22 cellular contexts compared by ENCODE assay signal in the genomic region with DNA sequence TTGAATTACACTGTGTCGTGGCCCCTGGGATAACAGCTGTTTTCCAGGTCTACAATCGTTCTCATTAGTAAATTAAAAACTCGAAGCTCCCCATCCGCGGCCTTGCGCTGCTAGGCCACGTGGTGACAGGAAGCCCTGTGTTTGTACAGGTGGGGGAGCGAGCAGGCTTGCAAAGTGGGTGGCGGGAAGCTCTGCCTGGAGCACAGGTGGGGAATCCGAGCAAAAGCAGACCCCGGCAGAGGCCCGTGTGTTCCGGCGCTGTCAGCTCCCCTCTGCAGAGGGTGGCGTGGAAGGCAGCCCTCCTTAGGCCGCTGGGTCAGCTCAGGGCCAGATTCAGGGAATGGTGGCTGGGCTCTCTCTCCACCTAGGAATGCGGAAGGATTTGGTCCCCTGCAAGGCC. TPM values are rescaled to one million over a fixed set of nuclear protein-coding genes. Genes with fewer than 3 reads are reported as not detected.
DNase-seq lines count a peak whose midpoint lies in the region; ATAC-seq and TF ChIP-seq lines count a peak whose summit lies in the region.
"Had no signal": no experiment of that assay in that cellular context is flagged by ENCODE, and none has a peak within 500 bp of the region (broad histone marks: within the 10 kb centered on the region; RNA-seq: fewer than 3 reads in every experiment).

No MANE protein-coding gene starts in this region.

- ATAC-seq in SK-N-SH treated with all-trans-retinoic acid at 6 μM for 48 hours (no peak), heart left ventricle (no peak), heart right ventricle (no peak)

- TF ChIP-seq POLR2A in heart left ventricle (IDR thresholded peaks at IDR 0.05), result no peak

- no peak for TF ChIP-seq CTCF in heart left ventricle (IDR thresholded peaks at IDR 0.05)
- no peak for TF ChIP-seq CTCF in heart right ventricle (IDR thresholded peaks at IDR 0.05)

- no peaks in the 10 kb centered on the region for H3K27me3 ChIP-seq in heart left ventricle
- H3K27me3 ChIP-seq in heart right ventricle, result no peaks in the 10 kb centered on the region

- no peaks in the 10 kb centered on the region for H3K4me1 ChIP-seq in heart left ventricle
- no peaks in the 10 kb centered on the region for H3K4me1 ChIP-seq in heart right ventricle

- DNase-seq in NCI-H748 (lab: John Stamatoyannopoulos, UW; ENCODE audit: unreplicated experiment) (peak; percentile 11), NCI-H748 treated with DMSO at 0.1 percent for 48 hours (lab: John Stamatoyannopoulos, UW) (no peak), left kidney (ENCODE audit: low read depth, low spot score) (peak; percentile 59), heart left ventricle (no peak), caudate nucleus (lab: John Stamatoyannopoulos, UW) (no peak), heart right ventricle (no peak), mesenteric fat pad (ENCODE audit: low spot score) (no peak)
- DNase-seq: 8988T, ACHN, DMS153, HCEC 1CT, Karpas-422, NCI-H1092 treated with DMSO at 0.1 percent for 48 hours, NCI-H1436, NCI-H187, NCI-H2081 treated with DMSO at 0.1 percent for 48 hours, NCI-H524, RPMI8226, SHP77 treated with DMSO at 0.1 percent for 48 hours had no signal

- H3K27ac ChIP-seq in heart left ventricle (no peak overlapping the region), caudate nucleus (ENCODE audit: low read depth, low read length) (no peak overlapping the region), heart right ventricle (no peak overlapping the region)
- H3K27ac ChIP-seq: HL-60, SK-N-MC had no signal

- WGBS in heart left ventricle, 4 donors, result 83 to 92% (median 88%) methylated on average over 17 of the region's 17 CpGs
- WGBS in heart right ventricle, 2 donors, result 85 to 89% methylated on average over 17 of the region's 17 CpGs

- H3K4me3 ChIP-seq in heart left ventricle (no peak overlapping the region), heart right ventricle (no peak overlapping the region)
- H3K4me3 ChIP-seq: SK-N-MC had no signal

- H3K9me3 ChIP-seq in heart left ventricle (no peaks in the 10 kb centered on the region), heart right ventricle (no peaks in the 10 kb centered on the region)

- H3K36me3 ChIP-seq in heart left ventricle, result peaks cover 0 to 9% (median 0%) of the 10 kb centered on the region in 9 donors
- peaks cover 0 to 9% (median 0%) of the 10 kb centered on the region in 9 donors for H3K36me3 ChIP-seq in heart right ventricle

- intact Hi-C loops in heart left ventricle (cut with DNase I) (no loop called here), heart right ventricle (cut with DNase I) (no loop called here)

TF ChIP-seq in SK-N-SH treated with all-trans-retinoic acid at 6 μM for 48 hours, 23 proteins besides CTCF, POLR2A, EP300 and RAD21:
- peak; percentile 18; the same call in 1 of the 2 replicates for TF ChIP-seq TCF4 (CRISPR knock-in tag; IDR thresholded peaks at IDR 0.05; ENCODE audit: borderline replicate concordance)
- no peak for TF ChIP-seq ARNTL (CRISPR knock-in tag; IDR thresholded peaks at IDR 0.05; ENCODE audit: borderline replicate concordance, low read depth)

RNA-seq across cellular contexts. Expression of a gene that starts 59.5 kb away (rescaled TPM):
- total RNA-seq in heart left ventricle (10 to 100 TPM; 21.3 to 46.8 (median 27.6) TPM), heart right ventricle (10 to 100 TPM; 21.6 to 37.5 (median 28.4) TPM), mesenteric fat pad (38.0 TPM)
- polyA plus RNA-seq in heart left ventricle (10 to 100 TPM in 1 of 2 donors, 1 to 10 TPM in 1; 4.0 to 11.5 TPM), heart right ventricle (1 to 10 TPM; 4.6 to 5.5 TPM)

Comparison
In these comparisons a context has a peak if more than half of its experiments do, and no peak if none do; other contexts are left out.
1. DNase-seq: peak in NCI-H748 (single experiment) and left kidney (single experiment); none in NCI-H748 treated with DMSO at 0.1 percent for 48 hours (single experiment), heart left ventricle (0 of 5), caudate nucleus (0 of 61), heart right ventricle (0 of 2) and mesenteric fat pad (single experiment).